ENCODE assay signal across 8 cellular contexts in genomic region chr1:170660874-170661645, GRCh38. TPM values are rescaled to one million over a fixed set of nuclear protein-coding genes. Genes with fewer than 3 reads are reported as not detected.
DNase-seq lines count a peak whose midpoint lies in the region; ATAC-seq and TF ChIP-seq lines count a peak whose summit lies in the region.

No MANE protein-coding gene starts in this region.

- TF ChIP-seq POLR2A in esophagus squamous epithelium (IDR thresholded peaks at IDR 0.05) = no peak

- H3K79me2 ChIP-seq in neural cell (replicated peaks; ENCODE audit: insufficient read depth, low read length) (no peaks in the 10 kb centered on the region), MM.1S (ENCODE audit: low read length) (no peaks in the 10 kb centered on the region)

- intact Hi-C loops in esophagus squamous epithelium (cut with DNase I) = no loop called here

- DNase-seq in AG04449 (ENCODE audit: low read depth, low spot score) = no peak
- no peak for DNase-seq in HFF-Myc (ENCODE audit: extremely low read depth, low read depth)
- no peak for DNase-seq in esophagus squamous epithelium (lab: John Stamatoyannopoulos, UW)
- no peak for DNase-seq in MM.1S
- no peak for DNase-seq in amniotic stem cell (lab: John Stamatoyannopoulos, UW)
- DNase-seq in omental fat pad (ENCODE audit: low spot score) = no peak
- no peak for DNase-seq in activated CD4-positive, alpha-beta T cell treated with anti-CD3 and anti-CD28 coated beads for 48 hours

- TF ChIP-seq EP300 in neural cell (conservative IDR thresholded peaks at IDR 0.05; ENCODE audit: poor library complexity, severe bottlenecking) = no peak

- H2AFZ ChIP-seq in neural cell (ENCODE audit: low read depth, low read length) = no peak overlapping the region
- no peak overlapping the region for H2AFZ ChIP-seq in MM.1S (ENCODE audit: low read length)

- peak overlapping the region; percentile 95 for H3K4me3 ChIP-seq in AG04449 (ENCODE audit: low read depth, low read length)
- peak overlapping the region; percentile 91 for H3K4me3 ChIP-seq in HFF-Myc (replicated peaks; ENCODE audit: low read depth, low read length)
- H3K4me3 ChIP-seq in esophagus squamous epithelium = peak overlapping the region; percentile 27 to 66 (median 57)
- H3K4me3 ChIP-seq in neural cell (ENCODE audit: low read length) = peak overlapping the region; percentile 59
- no peak overlapping the region for H3K4me3 ChIP-seq in MM.1S (ENCODE audit: low read length)

- no peak for TF ChIP-seq CTCF in AG04449 (IDR thresholded peaks at IDR 0.05; ENCODE audit: insufficient read depth, low read length, missing control alignments)
- TF ChIP-seq CTCF in HFF-Myc (IDR thresholded peaks at IDR 0.05; ENCODE audit: low read depth, low read length, missing control alignments) = no peak
- no peak for TF ChIP-seq CTCF in esophagus squamous epithelium (IDR thresholded peaks at IDR 0.05)
- TF ChIP-seq CTCF in neural cell (IDR thresholded peaks at IDR 0.05; ENCODE audit: poor library complexity, severe bottlenecking) = no peak
- TF ChIP-seq CTCF in MM.1S (IDR thresholded peaks at IDR 0.05; ENCODE audit: low read length) = no peak
- no peak for TF ChIP-seq CTCF in omental fat pad (IDR thresholded peaks at IDR 0.05)

- H3K27me3 ChIP-seq in esophagus squamous epithelium (peaks cover 0 to 73% (median 0%) of the 10 kb centered on the region in 4 donors), neural cell (ENCODE audit: insufficient read depth, low read depth, low read length) (peaks cover 88% of the 10 kb centered on the region), MM.1S (replicated peaks; ENCODE audit: insufficient read depth, low read length) (peaks cover 31% of the 10 kb centered on the region)

- H3K27ac ChIP-seq in esophagus squamous epithelium (peak overlapping the region; percentile 77 to 91 (median 86)), neural cell (ENCODE audit: low read length) (no peak overlapping the region), MM.1S (ENCODE audit: low read length) (no peak overlapping the region)

- no peaks in the 10 kb centered on the region for H3K9me3 ChIP-seq in esophagus squamous epithelium
- no peaks in the 10 kb centered on the region for H3K9me3 ChIP-seq in neural cell (ENCODE audit: low read length)
- no peaks in the 10 kb centered on the region for H3K9me3 ChIP-seq in MM.1S (replicated peaks; ENCODE audit: insufficient read depth, low read length)

- ATAC-seq in omental fat pad (ENCODE audit: low FRiP score) = no peak

- CTCF ChIA-PET in AG04449 (lab: Yijun Ruan, JAX) = interaction anchor here (0.7 kb wide), 1 partner anchor 305 kb away, joined by 3 read pairs; no protein-coding TSS in a partner anchor

- peaks cover 8% of the 10 kb centered on the region for H3F3A ChIP-seq in neural cell (ENCODE audit: insufficient read depth, low read length, poor library complexity, severe bottlenecking)
- no peaks in the 10 kb centered on the region for H3F3A ChIP-seq in MM.1S (ENCODE audit: insufficient read depth, low read length)

- H3K9ac ChIP-seq in neural cell (ENCODE audit: low read length) (no peak overlapping the region), MM.1S (ENCODE audit: low read length) (no peak overlapping the region)

- WGBS in esophagus squamous epithelium, 2 donors = 38 to 44% methylated on average over 23 to 28 of the region's 54 CpGs

- TF ChIP-seq RAD21 in neural cell (conservative IDR thresholded peaks at IDR 0.05) = no peak

- H3K4me2 ChIP-seq in neural cell (ENCODE audit: low read length) (no peak overlapping the region), MM.1S (ENCODE audit: low read depth, low read length) (no peak overlapping the region)

- H4K20me1 ChIP-seq in neural cell (ENCODE audit: insufficient read depth) (no peaks in the 10 kb centered on the region), MM.1S (ENCODE audit: insufficient read depth, low read length) (no peaks in the 10 kb centered on the region)

- H3K4me1 ChIP-seq in esophagus squamous epithelium = peaks cover 8 to 53% (median 17%) of the 10 kb centered on the region in 3 donors
- no peaks in the 10 kb centered on the region for H3K4me1 ChIP-seq in MM.1S (ENCODE audit: low read length)

- POLR2A ChIA-PET in AG04449 (lab: Yijun Ruan, JAX) = interaction anchor here (0.6 kb wide), 1 partner anchor 65 kb away, joined by 3 read pairs; no protein-coding TSS in a partner anchor

- no peaks in the 10 kb centered on the region for H3K9me2 ChIP-seq in neural cell (ENCODE audit: insufficient read depth, low read length)
- H3K9me2 ChIP-seq in MM.1S (replicated peaks; ENCODE audit: insufficient read depth, low read length) = no peaks in the 10 kb centered on the region

- H3K36me3 ChIP-seq in esophagus squamous epithelium (no peaks in the 10 kb centered on the region), neural cell (ENCODE audit: insufficient read depth, low read length) (no peaks in the 10 kb centered on the region), MM.1S (replicated peaks; ENCODE audit: insufficient read depth, low read length) (no peaks in the 10 kb centered on the region)

TF ChIP-seq in neural cell, 6 proteins besides CTCF, POLR2A, EP300 and RAD21:
- TF ChIP-seq TAF1 (IDR thresholded peaks at IDR 0.05; ENCODE audit: low read depth) (no peak), EZH2 (IDR thresholded peaks at IDR 0.05; ENCODE audit: borderline replicate concordance, insufficient read depth, low read length, poor library complexity, severe bottlenecking) (no peak), MXI1 (conservative IDR thresholded peaks at IDR 0.05; ENCODE audit: poor library complexity, severe bottlenecking) (no peak), POLR2AphosphoS5 (IDR thresholded peaks at IDR 0.05) (peak; percentile 45), SMC3 (conservative IDR thresholded peaks at IDR 0.05; ENCODE audit: poor library complexity) (no peak)

RNA-seq across cellular contexts. Expression of gene PRRX1, which starts 2.9 kb away (rescaled TPM):
- total RNA-seq in esophagus squamous epithelium (10 to 100 TPM in 2 of 4 donors, 1 to 10 TPM in 2; 2.2 to 20.4 (median 10.3) TPM), omental fat pad (10 to 100 TPM; 25.4 to 44.0 (median 40.6) TPM)
- 0.10 TPM in 1 of 2 replicates, not detected in the other for polyA plus RNA-seq in neural cell
- 0.12 TPM in 1 of 2 replicates, not detected in the other for polyA minus RNA-seq in neural cell

Comparison
In these comparisons a context has a peak if more than half of its experiments do, and no peak if none do; other contexts are left out.
1. H3K27ac ChIP-seq: peak in esophagus squamous epithelium (4 of 4); none in neural cell (single experiment) and MM.1S (single experiment).